Comparison of ENCODE assay signal across 1 cellular context in genomic region chr11:119323532-119324033, GRCh38.
A peak's percentile ranks its signal among the peaks of the same experiment; 100 is the strongest.
TF ChIP-seq lines count a peak whose summit lies in the region.

No MANE protein-coding gene starts in this region.

TF ChIP-seq in HepG2, 621 proteins besides CTCF, POLR2A, EP300 and RAD21:
- TF ChIP-seq CHD4 (IDR thresholded peaks at IDR 0.05; ENCODE audit: borderline replicate concordance, low read length) = peak; percentile 5; the same call in 1 of the 2 replicates
- peak; percentile 52 for TF ChIP-seq STAG1 (CRISPR knock-in tag; IDR thresholded peaks at IDR 0.05)
- TF ChIP-seq RCOR2 (CRISPR knock-in tag; IDR thresholded peaks at IDR 0.05) = peak; percentile 81
- no peak for TF ChIP-seq ESRRA (CRISPR knock-in tag; IDR thresholded peaks at IDR 0.05; ENCODE audit: low read depth)
- TF ChIP-seq CBFB (CRISPR knock-in tag; IDR thresholded peaks at IDR 0.05) = 0 out of 2 replicates have a peak, but pooled peaks have one; percentile 22
- TF ChIP-seq HDAC2 (CRISPR knock-in tag; IDR thresholded peaks at IDR 0.05) = peak; percentile 39; the same call in 1 of the 2 replicates
- peak; percentile 67 for TF ChIP-seq XRCC5 (optimal IDR thresholded peaks at IDR 0.05; ENCODE audit: low read length)
- TF ChIP-seq THYN1 (CRISPR knock-in tag; IDR thresholded peaks at IDR 0.05; ENCODE audit: borderline replicate concordance, low read depth) = no peak
- TF ChIP-seq ASH2L (IDR thresholded peaks at IDR 0.05; ENCODE audit: insufficient read length, low read depth, low read length) = peak; percentile 25
- no peak for TF ChIP-seq HIVEP1 (CRISPR knock-in tag; IDR thresholded peaks at IDR 0.05)
- TF ChIP-seq ZNF335 (CRISPR knock-in tag; IDR thresholded peaks at IDR 0.05) = no peak
- TF ChIP-seq TEAD3 (CRISPR knock-in tag; optimal IDR thresholded peaks at IDR 0.05; ENCODE audit: borderline replicate concordance) = peak; percentile 70
- 0 out of 2 replicates have a peak, but pooled peaks have one; percentile 10 for TF ChIP-seq ARID3A (IDR thresholded peaks at IDR 0.05; ENCODE audit: low read depth, low read length)
- no peak for TF ChIP-seq HOXA9 (CRISPR knock-in tag; IDR thresholded peaks at IDR 0.05; ENCODE audit: borderline replicate concordance)
- TF ChIP-seq HMGXB4 (CRISPR knock-in tag; IDR thresholded peaks at IDR 0.05; ENCODE audit: borderline replicate concordance in 1 of 2, low read depth in 1 of 2) = peak; percentile 38 to 49; a peak in 2 of 4 replicates
- TF ChIP-seq ZNF784 (CRISPR knock-in tag; IDR thresholded peaks at IDR 0.05; ENCODE audit: borderline replicate concordance) = no peak
- peak; percentile 81; the same call in 1 of the 2 replicates for TF ChIP-seq ZMYM3 (CRISPR knock-in tag; IDR thresholded peaks at IDR 0.05)
- TF ChIP-seq ZFP36 (IDR thresholded peaks at IDR 0.05; ENCODE audit: borderline replicate concordance, low read depth, low read length, partially characterized antibody) = peak; percentile 83
- peak; percentile 46; the same call in 1 of the 2 replicates for TF ChIP-seq KDM1A (CRISPR knock-in tag; IDR thresholded peaks at IDR 0.05)
- TF ChIP-seq ZNF317 (CRISPR knock-in tag; IDR thresholded peaks at IDR 0.05) = 0 out of 2 replicates have a peak, but pooled peaks have one; percentile 23
- no peak for TF ChIP-seq ZNF503 (CRISPR knock-in tag; IDR thresholded peaks at IDR 0.05)
- TF ChIP-seq ZNF24 (IDR thresholded peaks at IDR 0.05) = no peak
- peak; percentile 40; the same call in 1 of the 2 replicates for TF ChIP-seq SMC3 (IDR thresholded peaks at IDR 0.05; ENCODE audit: low read length)
